10 cellular contexts compared by ENCODE assay signal in genomic region chr18:73688851-73689659, GRCh38.
DNase-seq lines count a peak whose midpoint lies in the region; ATAC-seq and TF ChIP-seq lines count a peak whose summit lies in the region.
"Had no signal": no experiment of that assay in that cellular context is flagged by ENCODE, and none has a peak within 500 bp of the region (broad histone marks: within the 10 kb centered on the region; RNA-seq: fewer than 3 reads in every experiment).

No MANE protein-coding gene starts in this region.

- no peaks in the 10 kb centered on the region for H3K9me3 ChIP-seq in fibroblast of lung (ENCODE audit: control insufficient read depth, insufficient read depth, low read depth, low read length)
- no peaks in the 10 kb centered on the region for H3K9me3 ChIP-seq in effector memory CD4-positive, alpha-beta T cell (ENCODE audit: control insufficient read depth, low read length)
- no peaks in the 10 kb centered on the region for H3K9me3 ChIP-seq in prostate gland

- CTCF ChIA-PET in activated CD8-positive, alpha-beta T cell treated with anti-CD3 and anti-CD28 coated beads, Interleukin-2, amount 10 ng/mL, durations not matched to agents 7 days and 5 days (lab: Charles Lee), result no interaction called here

- H3K27ac ChIP-seq in fibroblast of lung (ENCODE audit: insufficient read depth, low read length) (peak overlapping the region; percentile 92), prostate gland (no peak overlapping the region)
- no peak overlapping the region for H3K27ac ChIP-seq in effector memory CD4-positive, alpha-beta T cell (ENCODE audit: insufficient read depth, low read length, poor library complexity, severe bottlenecking)

- no peaks in the 10 kb centered on the region for H3K27me3 Mint-ChIP-seq in activated CD8-positive, alpha-beta T cell treated with anti-CD3 and anti-CD28 coated beads, Interleukin-2, amount 10 ng/mL, durations not matched to agents 7 days and 5 days (ENCODE audit: low read depth)

- H2AFZ ChIP-seq in fibroblast of lung (ENCODE audit: low read length), result no peak overlapping the region

- H3K79me2 ChIP-seq in fibroblast of lung (ENCODE audit: control insufficient read depth, insufficient read depth, low read length), result peaks cover 3% of the 10 kb centered on the region

- no peaks in the 10 kb centered on the region for H4K20me1 ChIP-seq in fibroblast of lung (ENCODE audit: control insufficient read depth, extremely low read depth, insufficient read depth, low read length)

- H3K9me3 Mint-ChIP-seq in activated CD8-positive, alpha-beta T cell treated with anti-CD3 and anti-CD28 coated beads, Interleukin-2, amount 10 ng/mL, durations not matched to agents 7 days and 5 days (ENCODE audit: insufficient read depth), result no peaks in the 10 kb centered on the region

- no peaks in the 10 kb centered on the region for H3K36me3 ChIP-seq in fibroblast of lung (ENCODE audit: control insufficient read depth, insufficient read depth, low read length)
- no peaks in the 10 kb centered on the region for H3K36me3 ChIP-seq in effector memory CD4-positive, alpha-beta T cell (ENCODE audit: control insufficient read depth, insufficient read depth, low read length)
- H3K36me3 ChIP-seq in prostate gland, result no peaks in the 10 kb centered on the region

- 44% methylated on average over 9 of the region's 9 CpGs for WGBS in prostate gland

- POLR2A ChIA-PET in activated CD8-positive, alpha-beta T cell treated with anti-CD3 and anti-CD28 coated beads, Interleukin-2, amount 10 ng/mL, durations not matched to agents 7 days and 5 days (lab: Charles Lee), result no interaction called here

- DNase-seq in AG08395 (ENCODE audit: low spot score) (peak; percentile 7), NAMALWA (ENCODE audit: low spot score) (peak; percentile 2), fibroblast of lung (ENCODE audit: low read depth in 2 of 2) (peak; percentile 95 to 97), prostate gland (ENCODE audit: low spot score) (no peak)
- DNase-seq in effector memory CD4-positive, alpha-beta T cell, result no peak
- no peak for DNase-seq in activated CD8-positive, alpha-beta T cell treated with anti-CD3 and anti-CD28 coated beads, Interleukin-2, amount 10 ng/mL, durations not matched to agents 7 days and 5 days
- DNase-seq: DMS79 treated with DMSO at 0.1 percent for 48 hours, Kasumi-1 had no signal

- peak overlapping the region; percentile 44 for H3K9ac ChIP-seq in fibroblast of lung (ENCODE audit: insufficient read depth, low read length)

- no peaks in the 10 kb centered on the region for H3K27me3 ChIP-seq in fibroblast of lung (ENCODE audit: control insufficient read depth, insufficient read depth, low read length)
- H3K27me3 ChIP-seq in effector memory CD4-positive, alpha-beta T cell (replicated peaks; ENCODE audit: control insufficient read depth, insufficient read depth, low read length, poor library complexity, severe bottlenecking), result no peaks in the 10 kb centered on the region
- no peaks in the 10 kb centered on the region for H3K27me3 ChIP-seq in prostate gland (replicated peaks; ENCODE audit: insufficient read depth)

- H3K36me3 Mint-ChIP-seq in activated CD8-positive, alpha-beta T cell treated with anti-CD3 and anti-CD28 coated beads, Interleukin-2, amount 10 ng/mL, durations not matched to agents 7 days and 5 days (ENCODE audit: low read depth), result no peaks in the 10 kb centered on the region

- H3K4me3 ChIP-seq in fibroblast of lung (replicated peaks in 1 of 4; ENCODE audit: control extremely low read depth in 1 of 4, insufficient read depth in 1 of 4, low read depth in 3 of 4, low read length in 4 of 4) (peak overlapping the region; percentile 6 to 39 (median 16)), prostate gland (no peak overlapping the region)
- H3K4me3 ChIP-seq in effector memory CD4-positive, alpha-beta T cell (ENCODE audit: insufficient read depth, low read depth, low read length, poor library complexity, severe bottlenecking), result no peak overlapping the region

- H3K4me1 Mint-ChIP-seq in activated CD8-positive, alpha-beta T cell treated with anti-CD3 and anti-CD28 coated beads, Interleukin-2, amount 10 ng/mL, durations not matched to agents 7 days and 5 days (ENCODE audit: low read depth), result no peaks in the 10 kb centered on the region

- TF ChIP-seq CTCF in fibroblast of lung (conservative IDR thresholded peaks at IDR 0.05 in 1 of 2, IDR thresholded peaks at IDR 0.05 in 1 of 2; ENCODE audit: low read depth in 1 of 2, low read length in 2 of 2) (no peak), prostate gland (IDR thresholded peaks at IDR 0.05) (no peak)

- H3K4me2 ChIP-seq in fibroblast of lung (ENCODE audit: extremely low read depth, insufficient read depth, low read length), result peak overlapping the region; percentile 84

- intact Hi-C loops in prostate gland (cut with DNase I), result no loop called here

- ATAC-seq in GM21528 (IDR thresholded peaks at IDR 0.05; ENCODE audit: low FRiP score, unreplicated experiment) (peak; percentile 59), HG03520 (IDR thresholded peaks at IDR 0.05; ENCODE audit: unreplicated experiment) (no peak)
- no peak for ATAC-seq in activated CD8-positive, alpha-beta T cell treated with anti-CD3 and anti-CD28 coated beads, Interleukin-2, amount 10 ng/mL, durations not matched to agents 7 days and 5 days

- H3K27ac Mint-ChIP-seq in activated CD8-positive, alpha-beta T cell treated with anti-CD3 and anti-CD28 coated beads, Interleukin-2, amount 10 ng/mL, durations not matched to agents 7 days and 5 days, result no peak overlapping the region

- H3K4me1 ChIP-seq in fibroblast of lung (ENCODE audit: control insufficient read depth, extremely low read depth, insufficient read depth, low read length) (peaks cover 8% of the 10 kb centered on the region), prostate gland (replicated peaks) (no peaks in the 10 kb centered on the region)
- no peaks in the 10 kb centered on the region for H3K4me1 ChIP-seq in effector memory CD4-positive, alpha-beta T cell (ENCODE audit: control insufficient read depth, insufficient read depth, low read length, poor library complexity, severe bottlenecking)

- H3K4me3 Mint-ChIP-seq in activated CD8-positive, alpha-beta T cell treated with anti-CD3 and anti-CD28 coated beads, Interleukin-2, amount 10 ng/mL, durations not matched to agents 7 days and 5 days, result no peak overlapping the region

- TF ChIP-seq POLR2A in prostate gland (IDR thresholded peaks at IDR 0.05), result no peak

Comparison
In these comparisons a context has a peak if more than half of its experiments do, and no peak if none do; other contexts are left out.
1. DNase-seq: peak in AG08395 (single experiment), NAMALWA (single experiment) and fibroblast of lung (2 of 2); none in effector memory CD4-positive, alpha-beta T cell (0 of 3), prostate gland (single experiment) and activated CD8-positive, alpha-beta T cell treated with anti-CD3 and anti-CD28 coated beads, Interleukin-2, amount 10 ng/mL, durations not matched to agents 7 days and 5 days (single experiment).
2. H3K4me3 ChIP-seq: peak in fibroblast of lung (4 of 4); none in effector memory CD4-positive, alpha-beta T cell (single experiment) and prostate gland (0 of 2).